10 cellular contexts compared by ENCODE assay signal in genomic region chr7:101784275-101785127, GRCh38. TPM values are rescaled to one million over a fixed set of nuclear protein-coding genes. Genes with fewer than 3 reads are reported as not detected.
DNase-seq lines count a peak whose midpoint lies in the region; ATAC-seq and TF ChIP-seq lines count a peak whose summit lies in the region.
"Had no signal": no experiment of that assay in that cellular context is flagged by ENCODE, and none has a peak within 500 bp of the region (broad histone marks: within the 10 kb centered on the region; RNA-seq: fewer than 3 reads in every experiment).

No MANE protein-coding gene starts in this region.

- TF ChIP-seq CTCF in Panc1 (IDR thresholded peaks at IDR 0.05) = no peak

- no peaks in the 10 kb centered on the region for H3K36me3 ChIP-seq in Panc1 (ENCODE audit: control insufficient read depth, insufficient read depth, low read length)

- ATAC-seq in Panc1 = peak; percentile 51; the same call in 1 of the 2 replicates
- peak; percentile 74 for ATAC-seq in left ventricle myocardium superior
- ATAC-seq in HG03439 (IDR thresholded peaks at IDR 0.05; ENCODE audit: unreplicated experiment) = no peak

- peak; percentile 51 for DNase-seq in GDM1 (lab: John Stamatoyannopoulos, UW)
- no peak for DNase-seq in Panc1 (ENCODE audit: low read depth, low spot score)
- no peak for DNase-seq in left ventricle myocardium superior
- DNase-seq in skeletal muscle cell (ENCODE audit: low read depth) = peak; percentile 3
- DNase-seq in iPS-NIHi7 (ENCODE audit: extremely low spot score) = no peak
- DNase-seq in activated CD4-positive, CD25-positive, alpha-beta regulatory T cell treated with anti-CD3 and anti-CD28 coated beads, Interleukin-2, amount 50 U/mL, for 72 hours = no peak
- DNase-seq: Calu3, NCI-H146, trophoblast cell had no signal

- no peaks in the 10 kb centered on the region for H3K27me3 ChIP-seq in Panc1 (ENCODE audit: control insufficient read depth, insufficient read depth, low read length)

- no peak overlapping the region for H3K4me3 ChIP-seq in Panc1 (ENCODE audit: low read depth in 2 of 2, low read length in 2 of 2)
- no peak overlapping the region for H3K4me3 ChIP-seq in skeletal muscle cell (ENCODE audit: low read depth, low read length)

- in situ Hi-C loops in Panc1 (cut with HindIII; ENCODE audit: low pct_unique_long_range_greater_than_20kb, low sequenced_read_pairs) = no loop called here

- BruUV-seq in Panc1 (replicated peaks; lab: Mats Ljungman, UMichigan) = no TSS peak

- H3K9me3 ChIP-seq in Panc1 (ENCODE audit: control insufficient read depth, insufficient read depth, low read depth, low read length) = no peaks in the 10 kb centered on the region; the same call in 1 of the 2 replicates

- CTCF ChIA-PET in Panc1 (lab: Charles Lee) = interaction anchor here (0.5 kb wide), 1 partner anchor 69 kb away, joined by 3 read pairs; no protein-coding TSS in a partner anchor

- POLR2A ChIA-PET in Panc1 (lab: Charles Lee) = no interaction called here

- no peak overlapping the region for H3K27ac ChIP-seq in Panc1 (ENCODE audit: low read length)

- intact Hi-C loops in Panc1 (cut with micrococcal nuclease; ENCODE audit: unreplicated experiment) = no loop called here
- intact Hi-C loops in left ventricle myocardium superior (cut with micrococcal nuclease) = no loop called here

- H3K4me1 ChIP-seq in Panc1 (ENCODE audit: control insufficient read depth, insufficient read depth, low read length) = no peaks in the 10 kb centered on the region

RNA-seq across cellular contexts. Expression of gene CUX1, which starts 32.9 kb away (rescaled TPM):
- total RNA-seq in Panc1 (2021; ENCODE audit: unreplicated experiment) (50.9 TPM), left ventricle myocardium superior (123 TPM)
- 40.0 TPM for polyA plus RNA-seq in Panc1 (2012; ENCODE audit: insufficient read length)

Comparison
In these comparisons a context has a peak if more than half of its experiments do, and no peak if none do; other contexts are left out.
1. DNase-seq: peak in GDM1 (single experiment) and skeletal muscle cell (single experiment); none in Panc1 (single experiment), left ventricle myocardium superior (single experiment), iPS-NIHi7 (single experiment) and activated CD4-positive, CD25-positive, alpha-beta regulatory T cell treated with anti-CD3 and anti-CD28 coated beads, Interleukin-2, amount 50 U/mL, for 72 hours (single experiment).